Comparison of ENCODE assay signal across 14 cellular contexts in the genomic region with DNA sequence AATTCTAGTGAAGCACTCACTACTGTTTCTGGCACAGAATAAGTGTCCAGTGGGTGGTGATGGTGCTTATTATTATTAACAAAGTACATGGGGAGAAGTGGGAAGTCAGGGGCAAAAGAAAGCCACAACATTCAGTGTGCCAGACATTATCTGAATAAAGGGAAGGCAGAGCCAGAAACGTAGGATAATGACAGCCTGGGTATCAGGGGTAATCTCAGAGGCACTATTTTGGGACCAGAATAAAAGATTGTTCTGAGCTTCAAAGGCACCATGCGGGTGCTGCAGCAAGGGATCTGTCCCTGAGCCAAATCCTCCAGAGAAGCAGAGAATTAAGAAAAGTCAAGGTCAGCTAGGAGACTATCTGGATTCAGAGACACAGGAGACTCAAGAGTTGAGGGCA.
A peak's percentile ranks its signal among the peaks of the same experiment; 100 is the strongest.
DNase-seq lines count a peak whose midpoint lies in the region; ATAC-seq and TF ChIP-seq lines count a peak whose summit lies in the region.
"Had no signal": no experiment of that assay in that cellular context is flagged by ENCODE, and none has a peak within 500 bp of the region (broad histone marks: within the 10 kb centered on the region; RNA-seq: fewer than 3 reads in every experiment).

No MANE protein-coding gene starts in this region.

- no peaks in the 10 kb centered on the region for H3K36me3 ChIP-seq in CD4-positive, CD25-positive, alpha-beta regulatory T cell (ENCODE audit: control insufficient read depth, insufficient read depth, low read length)
- no peaks in the 10 kb centered on the region for H3K36me3 ChIP-seq in KOPT-K1 (ENCODE audit: insufficient read depth, low read length)
- H3K36me3 ChIP-seq: HAP-1 had no signal

- H3K4me1 ChIP-seq in CD4-positive, CD25-positive, alpha-beta regulatory T cell (ENCODE audit: control insufficient read depth, insufficient read depth, low read length, poor library complexity, severe bottlenecking) = no peaks in the 10 kb centered on the region
- H3K4me1 ChIP-seq in right cardiac atrium (ENCODE audit: control insufficient read depth, insufficient read depth, low read length) = no peaks in the 10 kb centered on the region
- H3K4me1 ChIP-seq: HAP-1 had no signal

- peaks cover 0 to 3% (median 0%) of the 10 kb centered on the region in 7 donors for H3K9me3 Mint-ChIP-seq in CD4-positive, CD25-positive, alpha-beta regulatory T cell
- H3K9me3 Mint-ChIP-seq in brain = no peaks in the 10 kb centered on the region

- H3K36me3 Mint-ChIP-seq in CD4-positive, CD25-positive, alpha-beta regulatory T cell = no peaks in the 10 kb centered on the region
- H3K36me3 Mint-ChIP-seq in brain = no peaks in the 10 kb centered on the region

- H3K27ac ChIP-seq in CD4-positive, CD25-positive, alpha-beta regulatory T cell (ENCODE audit: insufficient read depth, low read length, poor library complexity, severe bottlenecking) = no peak overlapping the region
- H3K27ac ChIP-seq in KOPT-K1 (ENCODE audit: low read depth, low read length, poor library complexity, severe bottlenecking) = peak overlapping the region; percentile 47
- H3K27ac ChIP-seq in right cardiac atrium (ENCODE audit: low read length) = peak overlapping the region; percentile 71
- H3K27ac ChIP-seq: RWPE1 had no signal

- H3K27me3 Mint-ChIP-seq in CD4-positive, CD25-positive, alpha-beta regulatory T cell = peaks cover 7% of the 10 kb centered on the region
- peaks cover 5% of the 10 kb centered on the region for H3K27me3 Mint-ChIP-seq in brain

- no peak overlapping the region for H3K4me3 Mint-ChIP-seq in CD4-positive, CD25-positive, alpha-beta regulatory T cell
- H3K4me3 Mint-ChIP-seq in brain = no peak overlapping the region
- H3K4me3 Mint-ChIP-seq: B cell had no signal

- TF ChIP-seq CTCF in brain (conservative IDR thresholded peaks at IDR 0.05) = no peak

- ATAC-seq in CD4-positive, CD25-positive, alpha-beta regulatory T cell (ENCODE audit: low read depth in 2 of 2) = no peak
- peak; percentile 74 to 75 for ATAC-seq in right cardiac atrium
- ATAC-seq in HG03159 (IDR thresholded peaks at IDR 0.05; ENCODE audit: unreplicated experiment) = no peak

- intact Hi-C loops in right cardiac atrium (cut with DNase I) = no loop called here

- H3K4me1 Mint-ChIP-seq in CD4-positive, CD25-positive, alpha-beta regulatory T cell = peaks cover 7 to 47% (median 22%) of the 10 kb centered on the region in 4 donors
- peaks cover 19% of the 10 kb centered on the region for H3K4me1 Mint-ChIP-seq in brain
- H3K4me1 Mint-ChIP-seq: B cell had no signal

- H3K4me3 ChIP-seq in CD4-positive, CD25-positive, alpha-beta regulatory T cell (ENCODE audit: low read depth, low read length) = no peak overlapping the region
- H3K4me3 ChIP-seq in right cardiac atrium (ENCODE audit: low read length) = no peak overlapping the region
- H3K4me3 ChIP-seq: HAP-1 had no signal

- 41% methylated on average over 2 of the region's 2 CpGs for WGBS in right cardiac atrium

- no peaks in the 10 kb centered on the region for H3K27me3 ChIP-seq in CD4-positive, CD25-positive, alpha-beta regulatory T cell (ENCODE audit: control insufficient read depth, insufficient read depth, low read length)
- no peaks in the 10 kb centered on the region for H3K27me3 ChIP-seq in right cardiac atrium (ENCODE audit: control insufficient read depth, insufficient read depth)

- no peak for DNase-seq in CD4-positive, CD25-positive, alpha-beta regulatory T cell
- no peak for DNase-seq in right cardiac atrium
- DNase-seq in COLO668 (lab: John Stamatoyannopoulos, UW; ENCODE audit: unreplicated experiment) = no peak
- no peak for DNase-seq in COR-L47 (lab: John Stamatoyannopoulos, UW)
- DNase-seq: NCI-H1436, NCI-H2029 treated with DMSO at 0.1 percent for 48 hours, NCI-H526, OCI-M1 had no signal

- peak overlapping the region in 2 of 3 donors; percentile 9 to 53 for H3K27ac Mint-ChIP-seq in CD4-positive, CD25-positive, alpha-beta regulatory T cell
- H3K27ac Mint-ChIP-seq in brain = peak overlapping the region; percentile 14 to 78 (median 30)
- H3K27ac Mint-ChIP-seq: B cell had no signal

- H3K9me3 ChIP-seq in CD4-positive, CD25-positive, alpha-beta regulatory T cell (ENCODE audit: control insufficient read depth in 2 of 2, low read length in 2 of 2) = no peaks in the 10 kb centered on the region
- H3K9me3 ChIP-seq in KOPT-K1 (ENCODE audit: insufficient read depth, low read length, poor library complexity, severe bottlenecking) (no peaks in the 10 kb centered on the region), right cardiac atrium (ENCODE audit: control insufficient read depth, low read length) (no peaks in the 10 kb centered on the region)
- H3K9me3 ChIP-seq: HAP-1 had no signal

Comparison
In these comparisons a context has a peak if more than half of its experiments do, and no peak if none do; other contexts are left out.
1. ATAC-seq: peak in right cardiac atrium (2 of 2); none in CD4-positive, CD25-positive, alpha-beta regulatory T cell (0 of 2) and HG03159 (single experiment).